In genomic region chr3:168933614-168934013, GRCh38 we compare ENCODE assay signal across 19 cellular contexts.
DNase-seq lines count a peak whose midpoint lies in the region; ATAC-seq and TF ChIP-seq lines count a peak whose summit lies in the region.
"Had no signal": no experiment of that assay in that cellular context is flagged by ENCODE, and none has a peak within 500 bp of the region (broad histone marks: within the 10 kb centered on the region; RNA-seq: fewer than 3 reads in every experiment).

No MANE protein-coding gene starts in this region.

- POLR2A ChIA-PET in AG04449 (lab: Yijun Ruan, JAX), result no interaction called here
- POLR2A ChIA-PET in activated CD4-positive, alpha-beta T cell treated with anti-CD3 and anti-CD28 coated beads, Interleukin-2, amount 10 ng/mL, durations not matched to agents 7 days and 5 days (lab: Charles Lee), result no interaction called here

- peak overlapping the region; percentile 48 for H3K27ac Mint-ChIP-seq in HFFc6
- no peak overlapping the region for H3K27ac Mint-ChIP-seq in activated CD4-positive, alpha-beta T cell treated with anti-CD3 and anti-CD28 coated beads, Interleukin-2, amount 10 ng/mL, durations not matched to agents 7 days and 5 days
- H3K27ac Mint-ChIP-seq: activated T-helper 2 cell treated with anti-CD3 and anti-CD28 coated beads, Interferon-gamma antibody, Interleukin-2, Interleukin-4, amounts not matched to agents 10 μg/mL and 5 μg/mL and 100 μg/mL, durations not matched to agents 14 hours and 24 hours and 36 hours; CD4-positive, alpha-beta memory T cell had no signal

- CTCF ChIA-PET in AG04449 (lab: Yijun Ruan, JAX), result no interaction called here
- CTCF ChIA-PET in activated CD4-positive, alpha-beta T cell treated with anti-CD3 and anti-CD28 coated beads, Interleukin-2, amount 10 ng/mL, durations not matched to agents 7 days and 5 days (lab: Charles Lee), result no interaction called here

- peaks cover 14% of the 10 kb centered on the region for H3K9me3 Mint-ChIP-seq in HFFc6
- no peaks in the 10 kb centered on the region for H3K9me3 Mint-ChIP-seq in activated CD4-positive, alpha-beta T cell treated with anti-CD3 and anti-CD28 coated beads, Interleukin-2, amount 10 ng/mL, durations not matched to agents 7 days and 5 days

- TF ChIP-seq CTCF in AG04449 (IDR thresholded peaks at IDR 0.05; ENCODE audit: insufficient read depth, low read length, missing control alignments) (no peak), HFFc6 (IDR thresholded peaks at IDR 0.05) (no peak)

- peaks cover 10% of the 10 kb centered on the region; the same call in 1 of the 2 replicates for H3K4me1 Mint-ChIP-seq in HFFc6 (ENCODE audit: low read depth)
- no peaks in the 10 kb centered on the region for H3K4me1 Mint-ChIP-seq in activated CD4-positive, alpha-beta T cell treated with anti-CD3 and anti-CD28 coated beads, Interleukin-2, amount 10 ng/mL, durations not matched to agents 7 days and 5 days
- H3K4me1 Mint-ChIP-seq: CD4-positive, alpha-beta memory T cell had no signal

- H3K4me3 Mint-ChIP-seq in HFFc6, result no peak overlapping the region
- no peak overlapping the region for H3K4me3 Mint-ChIP-seq in activated CD4-positive, alpha-beta T cell treated with anti-CD3 and anti-CD28 coated beads, Interleukin-2, amount 10 ng/mL, durations not matched to agents 7 days and 5 days
- H3K4me3 Mint-ChIP-seq: CD4-positive, alpha-beta memory T cell had no signal

- no peak for ATAC-seq in HG03039 (IDR thresholded peaks at IDR 0.05; ENCODE audit: unreplicated experiment)

- peaks cover 4% of the 10 kb centered on the region for H3K27me3 Mint-ChIP-seq in HFFc6 (ENCODE audit: insufficient read depth)
- no peaks in the 10 kb centered on the region for H3K27me3 Mint-ChIP-seq in activated CD4-positive, alpha-beta T cell treated with anti-CD3 and anti-CD28 coated beads, Interleukin-2, amount 10 ng/mL, durations not matched to agents 7 days and 5 days
- H3K27me3 Mint-ChIP-seq: CD4-positive, alpha-beta memory T cell had no signal

- no peak overlapping the region for H3K4me3 ChIP-seq in AG04449 (ENCODE audit: low read depth, low read length)
- H3K4me3 ChIP-seq: prostate gland had no signal

- peak; percentile 12 for DNase-seq in AG04449 (ENCODE audit: low read depth, low spot score)
- DNase-seq in HFFc6, result peak; percentile 62
- DNase-seq in amniotic epithelial cell (ENCODE audit: low read depth), result peak; percentile 3
- peak; percentile 81 for DNase-seq in glomerular visceral epithelial cell (ENCODE audit: extremely low spot score)
- DNase-seq in activated naive CD4-positive, alpha-beta T cell (lab: John Stamatoyannopoulos, UW), result no peak
- DNase-seq in activated CD4-positive, alpha-beta T cell treated with anti-CD3 and anti-CD28 coated beads, Interleukin-2, amount 10 ng/mL, durations not matched to agents 7 days and 5 days, result no peak
- no peak for DNase-seq in activated effector memory CD4-positive, alpha-beta T cell treated with Interleukin-2 at 50 U/mL for 16 hours
- DNase-seq: activated CD4-positive, alpha-beta T cell treated with anti-CD3 and anti-CD28 coated beads for 48 hours; CD4-positive, alpha-beta memory T cell; DMS53; hypothalamus; NCI-H1092; NCI-H2081 treated with DMSO at 0.1 percent for 48 hours; NCI-H524 treated with DMSO at 0.1 percent for 48 hours; Right ventricle myocardium superior; stimulated activated CD4-positive, alpha-beta T cell treated with anti-CD3 and anti-CD28 coated beads, Interleukin-4, amount 100 ng/mL, for 4 hours had no signal

- peaks cover 10% of the 10 kb centered on the region for H3K36me3 Mint-ChIP-seq in HFFc6 (ENCODE audit: low read depth)
- no peaks in the 10 kb centered on the region for H3K36me3 Mint-ChIP-seq in activated CD4-positive, alpha-beta T cell treated with anti-CD3 and anti-CD28 coated beads, Interleukin-2, amount 10 ng/mL, durations not matched to agents 7 days and 5 days (ENCODE audit: low read depth)
- H3K36me3 Mint-ChIP-seq: CD4-positive, alpha-beta memory T cell had no signal

Comparison
In these comparisons a context has a peak if more than half of its experiments do, and no peak if none do; other contexts are left out.
1. DNase-seq: peak in AG04449 (single experiment), HFFc6 (single experiment), amniotic epithelial cell (single experiment) and glomerular visceral epithelial cell (single experiment); none in activated naive CD4-positive, alpha-beta T cell (0 of 4), activated CD4-positive, alpha-beta T cell treated with anti-CD3 and anti-CD28 coated beads, Interleukin-2, amount 10 ng/mL, durations not matched to agents 7 days and 5 days (single experiment) and activated effector memory CD4-positive, alpha-beta T cell treated with Interleukin-2 at 50 U/mL for 16 hours (single experiment).